In genomic region chr20:3787640-3788015, GRCh38 we compare ENCODE assay signal across 8 cellular contexts. TPM values are rescaled to one million over a fixed set of nuclear protein-coding genes. Genes with fewer than 3 reads are reported as not detected.
DNase-seq lines count a peak whose midpoint lies in the region; ATAC-seq and TF ChIP-seq lines count a peak whose summit lies in the region.
"Not testable (repeated sequence)": the region's sequence is repeated elsewhere in the genome, so short reads cannot be mapped to it uniquely, and the experiment has no call there.

No MANE protein-coding gene starts in this region.

- peak overlapping the region; percentile 75; the same call in 1 of the 2 replicates for H3K4me2 ChIP-seq in GM23338
- H3K4me2 ChIP-seq in OCI-LY3 (ENCODE audit: low read length) = peak overlapping the region; percentile 66
- peak overlapping the region; percentile 48 for H3K4me2 ChIP-seq in parathyroid adenoma (ENCODE audit: low read length)

- not testable (repeated sequence) for H3F3A ChIP-seq in GM23338 (replicated peaks; ENCODE audit: low read depth)

- intact Hi-C loops in activated CD4-positive, alpha-beta T cell treated with anti-CD3 and anti-CD28 coated beads, Interleukin-2, amount 10 ng/mL, durations not matched to agents 24 days and 14 days (cut with micrococcal nuclease) = loop anchor here (1.0 to 2.0 kb wide), 3 partner anchors 8 to 101 kb away; partner anchors contain the start of gene PANK2
- intact Hi-C loops in lower lobe of right lung (cut with DNase I) = not testable (repeated sequence)
- intact Hi-C loops in uterus (cut with DNase I; ENCODE audit: low total_unique reads) = loop anchor here (5.0 kb wide), 1 partner anchor 35 kb away; the partner anchor contains the start of gene AP5S1

- peaks cover 19% of the 10 kb centered on the region for H4K20me1 ChIP-seq in GM23338 (replicated peaks; ENCODE audit: insufficient read depth)
- H4K20me1 ChIP-seq in OCI-LY3 (ENCODE audit: insufficient read depth, low read length) = not testable (repeated sequence)

- not testable (repeated sequence) for H3K9me3 Mint-ChIP-seq in GM23338; activated CD4-positive, alpha-beta T cell treated with anti-CD3 and anti-CD28 coated beads, Interleukin-2, amount 10 ng/mL, durations not matched to agents 24 days and 14 days; activated naive CD8-positive, alpha-beta T cell treated with anti-CD3 and anti-CD28 coated beads, Interleukin-2, amount 50 U/mL, for 24 hours; endodermal cell

- H3K4me3 Mint-ChIP-seq in GM23338 (peak overlapping the region; percentile 61; the same call in 1 of the 3 replicates), endodermal cell (peak overlapping the region; percentile 73)
- peak overlapping the region; percentile 74 for H3K4me3 Mint-ChIP-seq in activated CD4-positive, alpha-beta T cell treated with anti-CD3 and anti-CD28 coated beads, Interleukin-2, amount 10 ng/mL, durations not matched to agents 24 days and 14 days
- H3K4me3 Mint-ChIP-seq in activated naive CD8-positive, alpha-beta T cell treated with anti-CD3 and anti-CD28 coated beads, Interleukin-2, amount 50 U/mL, for 24 hours = peak overlapping the region; percentile 62

- DNase-seq in GM23338 (ENCODE audit: low spot score); activated CD4-positive, alpha-beta T cell treated with anti-CD3 and anti-CD28 coated beads, Interleukin-2, amount 10 ng/mL, durations not matched to agents 24 days and 14 days; activated naive CD8-positive, alpha-beta T cell treated with anti-CD3 and anti-CD28 coated beads, Interleukin-2, amount 50 U/mL, for 24 hours; endodermal cell; uterus: not testable (repeated sequence)
- DNase-seq in lower lobe of right lung = peak; percentile 10

- H3K4me3 ChIP-seq in GM23338; endodermal cell (ENCODE audit: low read length); lower lobe of right lung; parathyroid adenoma (ENCODE audit: low read depth, low read length): not testable (repeated sequence)
- peak overlapping the region; percentile 71 for H3K4me3 ChIP-seq in OCI-LY3 (ENCODE audit: low read length)
- H3K4me3 ChIP-seq in uterus = peak overlapping the region in 1 of 2 donors; percentile 37

- H3K36me3 Mint-ChIP-seq in GM23338 (ENCODE audit: low read depth); activated naive CD8-positive, alpha-beta T cell treated with anti-CD3 and anti-CD28 coated beads, Interleukin-2, amount 50 U/mL, for 24 hours (ENCODE audit: low read depth); endodermal cell (ENCODE audit: low read depth): not testable (repeated sequence)
- H3K36me3 Mint-ChIP-seq in activated CD4-positive, alpha-beta T cell treated with anti-CD3 and anti-CD28 coated beads, Interleukin-2, amount 10 ng/mL, durations not matched to agents 24 days and 14 days (ENCODE audit: low read depth) = peaks cover 14% of the 10 kb centered on the region

- H3K4me1 ChIP-seq in GM23338 (ENCODE audit: insufficient read depth); OCI-LY3 (ENCODE audit: low read length); endodermal cell (ENCODE audit: control insufficient read depth, insufficient read depth, low read length): not testable (repeated sequence)
- peaks cover 39% of the 10 kb centered on the region for H3K4me1 ChIP-seq in lower lobe of right lung
- H3K4me1 ChIP-seq in parathyroid adenoma = peaks cover 26% of the 10 kb centered on the region
- peaks cover 4 to 18% of the 10 kb centered on the region in 2 donors for H3K4me1 ChIP-seq in uterus

- not testable (repeated sequence) for H3K27ac ChIP-seq in GM23338 (ENCODE audit: low read depth); OCI-LY3 (ENCODE audit: low read length); endodermal cell (ENCODE audit: low read depth, low read length); lower lobe of right lung; parathyroid adenoma
- peak overlapping the region; percentile 62 to 85 for H3K27ac ChIP-seq in uterus

- not testable (repeated sequence) for TF ChIP-seq POLR2A in uterus (IDR thresholded peaks at IDR 0.05)

- H3K9me3 ChIP-seq in OCI-LY3 (ENCODE audit: insufficient read depth, low read length); endodermal cell (ENCODE audit: control insufficient read depth, low read length); lower lobe of right lung; parathyroid adenoma (ENCODE audit: control insufficient read depth, low read length); uterus: not testable (repeated sequence)

- H3K27me3 Mint-ChIP-seq in GM23338 (ENCODE audit: insufficient read depth, low read depth, poor library complexity) = peaks cover 12% of the 10 kb centered on the region
- not testable (repeated sequence) for H3K27me3 Mint-ChIP-seq in activated CD4-positive, alpha-beta T cell treated with anti-CD3 and anti-CD28 coated beads, Interleukin-2, amount 10 ng/mL, durations not matched to agents 24 days and 14 days; activated naive CD8-positive, alpha-beta T cell treated with anti-CD3 and anti-CD28 coated beads, Interleukin-2, amount 50 U/mL, for 24 hours
- peaks cover 42% of the 10 kb centered on the region for H3K27me3 Mint-ChIP-seq in endodermal cell (ENCODE audit: insufficient read depth)

- H2AFZ ChIP-seq in GM23338 = not testable (repeated sequence)
- H2AFZ ChIP-seq in OCI-LY3 (ENCODE audit: low read depth, low read length) (peak overlapping the region; percentile 81; the same call in 1 of the 2 replicates), parathyroid adenoma (peak overlapping the region; percentile 71)

- peak overlapping the region; percentile 51; the same call in 1 of the 2 replicates for H3K9ac ChIP-seq in OCI-LY3 (ENCODE audit: low read length)
- H3K9ac ChIP-seq in endodermal cell (ENCODE audit: extremely low read depth, low read length, poor library complexity, severe bottlenecking); parathyroid adenoma: not testable (repeated sequence)

- H3K79me2 ChIP-seq in GM23338 (replicated peaks; ENCODE audit: insufficient read depth); OCI-LY3 (ENCODE audit: low read length); parathyroid adenoma: not testable (repeated sequence)

- not testable (repeated sequence) for H3K36me3 ChIP-seq in GM23338 (ENCODE audit: insufficient read depth); OCI-LY3 (replicated peaks; ENCODE audit: low read depth, low read length); parathyroid adenoma (ENCODE audit: control insufficient read depth, insufficient read depth, low read length); uterus
- H3K36me3 ChIP-seq in endodermal cell (ENCODE audit: control insufficient read depth, insufficient read depth, low read length) (peaks cover 11% of the 10 kb centered on the region), lower lobe of right lung (peaks cover 13% of the 10 kb centered on the region)

- H3K27ac Mint-ChIP-seq in GM23338, endodermal cell: not testable (repeated sequence)
- H3K27ac Mint-ChIP-seq in activated CD4-positive, alpha-beta T cell treated with anti-CD3 and anti-CD28 coated beads, Interleukin-2, amount 10 ng/mL, durations not matched to agents 24 days and 14 days = peak overlapping the region; percentile 27
- H3K27ac Mint-ChIP-seq in activated naive CD8-positive, alpha-beta T cell treated with anti-CD3 and anti-CD28 coated beads, Interleukin-2, amount 50 U/mL, for 24 hours = peak overlapping the region; percentile 26

- peaks cover 17% of the 10 kb centered on the region for H3K4me1 Mint-ChIP-seq in GM23338
- peaks cover 31% of the 10 kb centered on the region for H3K4me1 Mint-ChIP-seq in activated CD4-positive, alpha-beta T cell treated with anti-CD3 and anti-CD28 coated beads, Interleukin-2, amount 10 ng/mL, durations not matched to agents 24 days and 14 days
- H3K4me1 Mint-ChIP-seq in activated naive CD8-positive, alpha-beta T cell treated with anti-CD3 and anti-CD28 coated beads, Interleukin-2, amount 50 U/mL, for 24 hours = peaks cover 28% of the 10 kb centered on the region
- H3K4me1 Mint-ChIP-seq in endodermal cell = not testable (repeated sequence)

- H3K27me3 ChIP-seq in GM23338 (ENCODE audit: insufficient read depth) = peaks cover 30% of the 10 kb centered on the region
- not testable (repeated sequence) for H3K27me3 ChIP-seq in OCI-LY3 (ENCODE audit: low read depth, low read length); endodermal cell (ENCODE audit: control insufficient read depth, insufficient read depth, low read length, poor library complexity, severe bottlenecking); lower lobe of right lung (ENCODE audit: low read depth); parathyroid adenoma (ENCODE audit: control insufficient read depth, insufficient read depth, low read length); uterus

- not testable (repeated sequence) for ATAC-seq in GM23338; activated naive CD8-positive, alpha-beta T cell treated with anti-CD3 and anti-CD28 coated beads, Interleukin-2, amount 50 U/mL, for 24 hours; lower lobe of right lung

- TF ChIP-seq CTCF in GM23338 (conservative IDR thresholded peaks at IDR 0.05; ENCODE audit: low read depth in 2 of 2); OCI-LY3 (IDR thresholded peaks at IDR 0.05; ENCODE audit: low read depth, low read length); endodermal cell (conservative IDR thresholded peaks at IDR 0.05); lower lobe of right lung (IDR thresholded peaks at IDR 0.05); parathyroid adenoma (IDR thresholded peaks at IDR 0.05); uterus (IDR thresholded peaks at IDR 0.05): not testable (repeated sequence)

- WGBS in endodermal cell (ENCODE audit: insufficient coverage in 1 of 2, insufficient read length in 1 of 2), 2 experiments = 82% methylated on average over 4 of the region's 4 CpGs

- H3K9me2 ChIP-seq in GM23338 (ENCODE audit: insufficient read depth) = not testable (repeated sequence)

RNA-seq across cellular contexts. Expression of gene CENPB, which starts 1.1 kb away (rescaled TPM):
- 44.3 and 52.1 TPM in 2 replicates for total RNA-seq in GM23338 (2014; rRNA removed; shearing (Covaris generic))
- polyA plus RNA-seq in GM23338 (2016; fragmentation: Nextera tagmentation; extraction: Ambion mirVana) = 9.5 and 10.8 TPM in 2 replicates
- total RNA-seq in activated CD4-positive, alpha-beta T cell treated with anti-CD3 and anti-CD28 coated beads, Interleukin-2, amount 10 ng/mL, durations not matched to agents 24 days and 14 days = 72.8 and 74.4 TPM in 2 replicates
- total RNA-seq in endodermal cell (10 to 100 TPM; 43.0 to 50.7 TPM), lower lobe of right lung (76.2 TPM), uterus (100 to 1,000 TPM in 2 of 4 donors, 10 to 100 TPM in 2; 18.2 to 127 (median 85.2) TPM)
- polyA plus RNA-seq in endodermal cell (2013, experiment 1 of 2) = 43.7 TPM
- 43.5 TPM for polyA plus RNA-seq in endodermal cell (2013, experiment 2 of 2)

RNA-seq across cellular contexts. Expression of gene SPEF1, which starts 6.4 kb away (rescaled TPM):
- 0.69 and 1.3 TPM in 2 replicates for total RNA-seq in GM23338 (2014; rRNA removed; shearing (Covaris generic))
- 0.68 and 0.85 TPM in 2 replicates for polyA plus RNA-seq in GM23338 (2016; fragmentation: Nextera tagmentation; extraction: Ambion mirVana)
- total RNA-seq in activated CD4-positive, alpha-beta T cell treated with anti-CD3 and anti-CD28 coated beads, Interleukin-2, amount 10 ng/mL, durations not matched to agents 24 days and 14 days = not detected in 2 replicates
- under 1 TPM; 0.35 to 0.44 TPM for total RNA-seq in endodermal cell
- polyA plus RNA-seq in endodermal cell (2013, experiment 1 of 2) = 0.57 TPM
- 0.66 TPM for polyA plus RNA-seq in endodermal cell (2013, experiment 2 of 2)
- 3.9 TPM for total RNA-seq in lower lobe of right lung
- total RNA-seq in uterus = 1 to 10 TPM in 1 of 4 donors, under 1 TPM in 2, not detected in 1; 0.26 to 1.3 (median 0.37) TPM

RNA-seq across cellular contexts. Expression of gene CDC25B, which starts 8.5 kb away (rescaled TPM):
- total RNA-seq in GM23338 (2014; rRNA removed; shearing (Covaris generic)) = 19.9 and 33.0 TPM in 2 replicates
- 9.8 and 10.5 TPM in 2 replicates for polyA plus RNA-seq in GM23338 (2016; fragmentation: Nextera tagmentation; extraction: Ambion mirVana)
- 70.7 and 75.5 TPM in 2 replicates for total RNA-seq in activated CD4-positive, alpha-beta T cell treated with anti-CD3 and anti-CD28 coated beads, Interleukin-2, amount 10 ng/mL, durations not matched to agents 24 days and 14 days
- total RNA-seq in endodermal cell (10 to 100 TPM; 25.7 to 33.6 TPM), lower lobe of right lung (97.7 TPM), uterus (10 to 100 TPM; 13.2 to 72.8 (median 25.5) TPM)
- polyA plus RNA-seq in endodermal cell (2013, experiment 1 of 2) = 52.9 TPM
- 52.3 TPM for polyA plus RNA-seq in endodermal cell (2013, experiment 2 of 2)

RNA-seq across cellular contexts. Expression of gene ADISSP, which starts 20.1 kb away (rescaled TPM):
- 79.0 and 86.6 TPM in 2 replicates for total RNA-seq in GM23338 (2014; rRNA removed; shearing (Covaris generic))
- polyA plus RNA-seq in GM23338 (2016; fragmentation: Nextera tagmentation; extraction: Ambion mirVana) = 126 and 131 TPM in 2 replicates
- total RNA-seq in activated CD4-positive, alpha-beta T cell treated with anti-CD3 and anti-CD28 coated beads, Interleukin-2, amount 10 ng/mL, durations not matched to agents 24 days and 14 days = 62.9 and 68.8 TPM in 2 replicates
- total RNA-seq in endodermal cell (10 to 100 TPM; 38.8 to 43.3 TPM), lower lobe of right lung (33.2 TPM), uterus (10 to 100 TPM in 3 of 4 donors, 1 to 10 TPM in 1; 4.1 to 45.9 (median 34.8) TPM)
- polyA plus RNA-seq in endodermal cell (2013, experiment 1 of 2) = 55.3 TPM
- 45.3 TPM for polyA plus RNA-seq in endodermal cell (2013, experiment 2 of 2)

RNA-seq across cellular contexts. Expression of gene AP5S1, which starts 32.7 kb away (rescaled TPM):
- total RNA-seq in GM23338 (2014; rRNA removed; shearing (Covaris generic)) = 1.2 and 1.8 TPM in 2 replicates
- polyA plus RNA-seq in GM23338 (2016; fragmentation: Nextera tagmentation; extraction: Ambion mirVana) = 1.8 and 2.8 TPM in 2 replicates
- total RNA-seq in activated CD4-positive, alpha-beta T cell treated with anti-CD3 and anti-CD28 coated beads, Interleukin-2, amount 10 ng/mL, durations not matched to agents 24 days and 14 days = 13.0 and 13.5 TPM in 2 replicates
- total RNA-seq in endodermal cell = 1 to 10 TPM; 5.1 to 6.1 TPM
- polyA plus RNA-seq in endodermal cell (2013, experiment 1 of 2) = 4.1 TPM
- polyA plus RNA-seq in endodermal cell (2013, experiment 2 of 2) = 3.8 TPM
- total RNA-seq in lower lobe of right lung = 11.1 TPM
- total RNA-seq in uterus = 10 to 100 TPM in 2 of 4 donors, 1 to 10 TPM in 1, under 1 TPM in 1; under 0.01 to 18.6 (median 9.5) TPM
